In genomic region chr9:137113385-137114159, GRCh38 we compare ENCODE assay signal across 1 cellular context.
TF ChIP-seq lines count a peak whose summit lies in the region.

No MANE protein-coding gene starts in this region.

TF ChIP-seq in HepG2, 621 proteins besides CTCF, POLR2A, EP300 and RAD21:
- TF ChIP-seq ZNF432 (CRISPR knock-in tag; IDR thresholded peaks at IDR 0.05; ENCODE audit: borderline replicate concordance) (no peak), FOXP1 (IDR thresholded peaks at IDR 0.05) (no peak), FOXP1 (CRISPR knock-in tag; IDR thresholded peaks at IDR 0.05) (no peak), ZBTB33 (CRISPR knock-in tag; IDR thresholded peaks at IDR 0.05) (peak; percentile 91), TEAD3 (CRISPR knock-in tag; optimal IDR thresholded peaks at IDR 0.05; ENCODE audit: borderline replicate concordance) (no peak), CREBL2 (CRISPR knock-in tag; IDR thresholded peaks at IDR 0.05; ENCODE audit: borderline replicate concordance) (no peak), ZNF160 (CRISPR knock-in tag; IDR thresholded peaks at IDR 0.05) (no peak), ZBTB34 (CRISPR knock-in tag; IDR thresholded peaks at IDR 0.05) (no peak)
